ENCODE assay signal across 20 cellular contexts in the genomic region with DNA sequence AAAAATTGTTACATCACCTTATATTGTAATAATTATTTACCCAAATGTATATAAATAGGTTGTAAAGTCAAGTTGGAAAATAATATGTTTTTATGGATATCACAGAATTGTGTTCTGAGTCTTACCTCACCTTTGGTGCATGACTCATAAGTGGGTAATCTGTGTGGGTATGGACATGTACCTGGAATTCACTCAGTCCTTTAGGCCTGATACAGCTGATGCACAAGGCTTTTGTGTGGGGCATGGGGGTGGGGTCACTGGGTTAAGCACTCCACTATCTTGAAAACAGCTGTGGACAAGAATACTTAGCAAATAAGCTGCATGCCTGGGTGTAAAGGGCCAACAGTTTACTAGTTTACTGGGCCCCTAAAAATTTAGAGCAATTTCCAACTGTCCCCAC. TPM values are rescaled to one million over a fixed set of nuclear protein-coding genes. Genes with fewer than 3 reads are reported as not detected.
DNase-seq lines count a peak whose midpoint lies in the region; ATAC-seq, FAIRE-seq and TF ChIP-seq lines count a peak whose summit lies in the region.
"Had no signal": no experiment of that assay in that cellular context is flagged by ENCODE, and none has a peak within 500 bp of the region (broad histone marks: within the 10 kb centered on the region; RNA-seq: fewer than 3 reads in every experiment).

No MANE protein-coding gene starts in this region.

- peaks cover 70% of the 10 kb centered on the region for H3K4me1 Mint-ChIP-seq in activated CD8-positive, alpha-beta memory T cell treated with anti-CD3 and anti-CD28 coated beads, Interleukin-2, amount 10 ng/mL, durations not matched to agents 7 days and 5 days
- H3K4me1 Mint-ChIP-seq in activated T-helper 1 cell treated with anti-CD3 and anti-CD28 coated beads, Interleukin-12 subunit alpha, Interleukin-12 subunit beta, Interleukin-2, Interleukin-4 antibody, amounts not matched to agents 30 ng/mL and 10 ng/mL and 1 ng/mL, durations not matched to agents 14 hours and 24 hours and 36 hours (ENCODE audit: low read depth) = peaks cover 36% of the 10 kb centered on the region
- H3K4me1 Mint-ChIP-seq in stimulated activated effector memory CD8-positive, alpha-beta T cell treated with anti-CD3 and anti-CD28 coated beads, Interleukin-12 subunit alpha, Interleukin-12 subunit beta, amount 100 ng/mL, for 72 hours = peaks cover 53% of the 10 kb centered on the region
- H3K4me1 Mint-ChIP-seq: nephron had no signal

- H3K36me3 Mint-ChIP-seq in activated CD8-positive, alpha-beta memory T cell treated with anti-CD3 and anti-CD28 coated beads, Interleukin-2, amount 10 ng/mL, durations not matched to agents 7 days and 5 days = peaks cover 71% of the 10 kb centered on the region
- peaks cover 53% of the 10 kb centered on the region for H3K36me3 Mint-ChIP-seq in activated T-helper 1 cell treated with anti-CD3 and anti-CD28 coated beads, Interleukin-12 subunit alpha, Interleukin-12 subunit beta, Interleukin-2, Interleukin-4 antibody, amounts not matched to agents 30 ng/mL and 10 ng/mL and 1 ng/mL, durations not matched to agents 14 hours and 24 hours and 36 hours (ENCODE audit: low read depth)
- peaks cover 100% of the 10 kb centered on the region for H3K36me3 Mint-ChIP-seq in stimulated activated effector memory CD8-positive, alpha-beta T cell treated with anti-CD3 and anti-CD28 coated beads, Interleukin-12 subunit alpha, Interleukin-12 subunit beta, amount 100 ng/mL, for 72 hours

- H3K9me1 ChIP-seq in keratinocyte (ENCODE audit: control insufficient read depth, extremely low read depth, insufficient read depth, low read length) = no peaks in the 10 kb centered on the region

- H3K27ac ChIP-seq in keratinocyte (ENCODE audit: control insufficient read depth, insufficient read depth, low read length) = peak overlapping the region; percentile 27
- H3K27ac ChIP-seq: prostate gland had no signal

- peak; percentile 89 for FAIRE-seq in keratinocyte (lab: Jason Lieb, UNC)
- FAIRE-seq: endometrium, GM18507, HepG2 had no signal

- H3K79me2 ChIP-seq in keratinocyte (ENCODE audit: control insufficient read depth, insufficient read depth, low read length) = no peaks in the 10 kb centered on the region

- H3K9ac ChIP-seq in keratinocyte (ENCODE audit: control insufficient read depth, extremely low read depth, insufficient read depth, low read length) = no peak overlapping the region

- TF ChIP-seq CTCF in keratinocyte (optimal IDR thresholded peaks at IDR 0.05 in 1 of 3, IDR thresholded peaks at IDR 0.05 in 1 of 3, conservative IDR thresholded peaks at IDR 0.05 in 1 of 3; ENCODE audit: extremely low read depth in 1 of 3, insufficient read depth in 2 of 3, low read length in 3 of 3) = no peak

- H4K20me1 ChIP-seq in keratinocyte (ENCODE audit: control insufficient read depth, extremely low read depth, insufficient read depth, low read length) = no peaks in the 10 kb centered on the region

- no peaks in the 10 kb centered on the region for H3K27me3 ChIP-seq in keratinocyte (ENCODE audit: control insufficient read depth, extremely low read depth, insufficient read depth, low read length)
- H3K27me3 ChIP-seq: upper lobe of left lung had no signal

- peak overlapping the region; percentile 42 for H3K4me2 ChIP-seq in keratinocyte (ENCODE audit: control insufficient read depth, extremely low read depth, insufficient read depth, low read depth, low read length)

- H3K27me3 Mint-ChIP-seq in activated CD8-positive, alpha-beta memory T cell treated with anti-CD3 and anti-CD28 coated beads, Interleukin-2, amount 10 ng/mL, durations not matched to agents 7 days and 5 days = no peaks in the 10 kb centered on the region
- H3K27me3 Mint-ChIP-seq in activated T-helper 1 cell treated with anti-CD3 and anti-CD28 coated beads, Interleukin-12 subunit alpha, Interleukin-12 subunit beta, Interleukin-2, Interleukin-4 antibody, amounts not matched to agents 30 ng/mL and 10 ng/mL and 1 ng/mL, durations not matched to agents 14 hours and 24 hours and 36 hours (ENCODE audit: insufficient read depth) = no peaks in the 10 kb centered on the region

- no peak for DNase-seq in activated CD8-positive, alpha-beta memory T cell treated with anti-CD3 and anti-CD28 coated beads, Interleukin-2, amount 10 ng/mL, durations not matched to agents 7 days and 5 days
- DNase-seq in activated CD8-positive, alpha-beta memory T cell treated with anti-CD3 and anti-CD28 coated beads, Interleukin-2, amount 50 U/mL, for 4 hours = no peak
- no peak for DNase-seq in activated T-helper 1 cell treated with anti-CD3 and anti-CD28 coated beads, Interleukin-12 subunit alpha, Interleukin-12 subunit beta, Interleukin-2, Interleukin-4 antibody, amounts not matched to agents 30 ng/mL and 10 ng/mL and 1 ng/mL, durations not matched to agents 14 hours and 24 hours and 36 hours (ENCODE audit: low spot score)
- DNase-seq in keratinocyte (ENCODE audit: low read depth, low spot score) = peak; percentile 73
- no peak for DNase-seq in stimulated activated effector memory CD8-positive, alpha-beta T cell treated with anti-CD3 and anti-CD28 coated beads, Interleukin-12 subunit alpha, Interleukin-12 subunit beta, amount 100 ng/mL, for 72 hours (ENCODE audit: low spot score in 2 of 2)
- no peak for DNase-seq in activated CD4-positive, alpha-beta T cell treated with anti-CD3 and anti-CD28 coated beads, Interleukin-2, amount 50 U/mL, for 1 hour
- DNase-seq: activated CD4-positive, CD25-positive, alpha-beta regulatory T cell; amniotic stem cell; foreskin melanocyte; stimulated activated CD4-positive, alpha-beta T cell treated with anti-CD3 and anti-CD28 coated beads, Interleukin-12 subunit alpha, Interleukin-12 subunit beta, amount 100 ng/mL, for 4 hours; stimulated activated naive CD4-positive, alpha-beta T cell treated with Interleukin-2 at 50 U/mL for 16 hours; T-helper 1 cell; upper lobe of left lung had no signal

- dilution Hi-C loops in keratinocyte (cut with MboI; ENCODE audit: extremely low pct_ligation_motif_present, low sequenced_read_pairs) = no loop called here

- H3K4me3 ChIP-seq in keratinocyte (ENCODE audit: control insufficient read depth in 2 of 3, extremely low read depth in 1 of 3, insufficient read depth in 2 of 3, low read depth in 1 of 3, low read length in 3 of 3) = no peak overlapping the region
- H3K4me3 ChIP-seq: prostate gland, upper lobe of left lung had no signal

- H2AFZ ChIP-seq in keratinocyte (ENCODE audit: control insufficient read depth, low read length) = no peak overlapping the region

- intact Hi-C loops in activated T-helper 1 cell treated with anti-CD3 and anti-CD28 coated beads, Interleukin-12 subunit alpha, Interleukin-12 subunit beta, Interleukin-2, Interleukin-4 antibody, amounts not matched to agents 30 ng/mL and 10 ng/mL and 1 ng/mL, durations not matched to agents 14 hours and 24 hours and 36 hours (cut with micrococcal nuclease) = loop anchor here (2.0 kb wide), 1 partner anchor 194 kb away; no protein-coding TSS in a partner anchor

- H3K4me3 Mint-ChIP-seq in activated CD8-positive, alpha-beta memory T cell treated with anti-CD3 and anti-CD28 coated beads, Interleukin-2, amount 10 ng/mL, durations not matched to agents 7 days and 5 days = no peak overlapping the region
- no peak overlapping the region for H3K4me3 Mint-ChIP-seq in activated T-helper 1 cell treated with anti-CD3 and anti-CD28 coated beads, Interleukin-12 subunit alpha, Interleukin-12 subunit beta, Interleukin-2, Interleukin-4 antibody, amounts not matched to agents 30 ng/mL and 10 ng/mL and 1 ng/mL, durations not matched to agents 14 hours and 24 hours and 36 hours
- H3K4me3 Mint-ChIP-seq in stimulated activated effector memory CD8-positive, alpha-beta T cell treated with anti-CD3 and anti-CD28 coated beads, Interleukin-12 subunit alpha, Interleukin-12 subunit beta, amount 100 ng/mL, for 72 hours = no peak overlapping the region
- H3K4me3 Mint-ChIP-seq: nephron had no signal

- peak overlapping the region; percentile 21 for H3K27ac Mint-ChIP-seq in activated CD8-positive, alpha-beta memory T cell treated with anti-CD3 and anti-CD28 coated beads, Interleukin-2, amount 10 ng/mL, durations not matched to agents 7 days and 5 days
- H3K27ac Mint-ChIP-seq in activated T-helper 1 cell treated with anti-CD3 and anti-CD28 coated beads, Interleukin-12 subunit alpha, Interleukin-12 subunit beta, Interleukin-2, Interleukin-4 antibody, amounts not matched to agents 30 ng/mL and 10 ng/mL and 1 ng/mL, durations not matched to agents 14 hours and 24 hours and 36 hours = peak overlapping the region; percentile 32
- peak overlapping the region; percentile 1 for H3K27ac Mint-ChIP-seq in stimulated activated effector memory CD8-positive, alpha-beta T cell treated with anti-CD3 and anti-CD28 coated beads, Interleukin-12 subunit alpha, Interleukin-12 subunit beta, amount 100 ng/mL, for 72 hours
- H3K27ac Mint-ChIP-seq: nephron had no signal

- no peaks in the 10 kb centered on the region for H3K9me3 ChIP-seq in keratinocyte (ENCODE audit: control insufficient read depth, low read depth, low read length)
- H3K9me3 ChIP-seq: prostate gland, upper lobe of left lung had no signal

- peaks cover 13% of the 10 kb centered on the region for H3K4me1 ChIP-seq in keratinocyte (ENCODE audit: control insufficient read depth, extremely low read depth, insufficient read depth, low read length)
- H3K4me1 ChIP-seq: prostate gland had no signal

- peaks cover 5 to 11% of the 10 kb centered on the region in 2 experiments for H3K36me3 ChIP-seq in keratinocyte (ENCODE audit: control insufficient read depth in 2 of 2, extremely low read depth in 1 of 2, insufficient read depth in 2 of 2, low read length in 2 of 2)

- CTCF ChIA-PET in activated CD8-positive, alpha-beta memory T cell treated with anti-CD3 and anti-CD28 coated beads, Interleukin-2, amount 10 ng/mL, durations not matched to agents 7 days and 5 days (lab: Charles Lee) = interaction anchor here (0.5 to 2.2 kb wide), 6 partner anchors 10 to 197 kb away, joined by 3 to 7 read pairs (median 6); no protein-coding TSS in a partner anchor

- H3K9me3 Mint-ChIP-seq in activated CD8-positive, alpha-beta memory T cell treated with anti-CD3 and anti-CD28 coated beads, Interleukin-2, amount 10 ng/mL, durations not matched to agents 7 days and 5 days (ENCODE audit: low read depth) = no peaks in the 10 kb centered on the region
- no peaks in the 10 kb centered on the region for H3K9me3 Mint-ChIP-seq in activated T-helper 1 cell treated with anti-CD3 and anti-CD28 coated beads, Interleukin-12 subunit alpha, Interleukin-12 subunit beta, Interleukin-2, Interleukin-4 antibody, amounts not matched to agents 30 ng/mL and 10 ng/mL and 1 ng/mL, durations not matched to agents 14 hours and 24 hours and 36 hours
- H3K9me3 Mint-ChIP-seq in stimulated activated effector memory CD8-positive, alpha-beta T cell treated with anti-CD3 and anti-CD28 coated beads, Interleukin-12 subunit alpha, Interleukin-12 subunit beta, amount 100 ng/mL, for 72 hours = no peaks in the 10 kb centered on the region
- H3K9me3 Mint-ChIP-seq: nephron had no signal

- peak; percentile 65 for ATAC-seq in activated CD8-positive, alpha-beta memory T cell treated with anti-CD3 and anti-CD28 coated beads, Interleukin-2, amount 10 ng/mL, durations not matched to agents 7 days and 5 days
- ATAC-seq in stimulated activated effector memory CD8-positive, alpha-beta T cell treated with anti-CD3 and anti-CD28 coated beads, Interleukin-12 subunit alpha, Interleukin-12 subunit beta, amount 100 ng/mL, for 72 hours = peak; percentile 60
- ATAC-seq in activated CD4-positive, CD25-positive, alpha-beta regulatory T cell treated with anti-CD3 and anti-CD28 coated beads, Interleukin-2, amount 50 U/mL, for 24 hours = no peak
- ATAC-seq in HG03039 (IDR thresholded peaks at IDR 0.05; ENCODE audit: unreplicated experiment) = no peak
- ATAC-seq: HepG2 had no signal

RNA-seq across cellular contexts. Expression of a gene that starts 34.4 kb away (rescaled TPM):
- 1 to 10 TPM; 1.7 to 1.9 TPM for total RNA-seq in activated CD8-positive, alpha-beta memory T cell treated with anti-CD3 and anti-CD28 coated beads, Interleukin-2, amount 10 ng/mL, durations not matched to agents 7 days and 5 days
- 1.3 and 1.7 TPM in 2 replicates for total RNA-seq in activated T-helper 1 cell treated with anti-CD3 and anti-CD28 coated beads, Interleukin-12 subunit alpha, Interleukin-12 subunit beta, Interleukin-2, Interleukin-4 antibody, amounts not matched to agents 30 ng/mL and 10 ng/mL and 1 ng/mL, durations not matched to agents 14 hours and 24 hours and 36 hours
- polyA plus RNA-seq in keratinocyte = 1.8 to 2.8 TPM (median 2.7 TPM) in 3 replicates
- 1.2 TPM for polyA plus RNA-seq in keratinocyte (2011; ENCODE audit: low read depth)
- 1.7 and 2.0 TPM in 2 replicates for polyA plus RNA-seq in keratinocyte (2011; cell fraction: cytosol; rRNA removed)
- polyA plus RNA-seq in keratinocyte (2011; cell fraction: nucleus; rRNA removed) = 4.0 and 5.1 TPM in 2 replicates
- 1.8 and 2.2 TPM in 2 replicates for polyA plus RNA-seq in keratinocyte (2012; ENCODE audit: low replicate concordance)
- 0.93 to 6.4 TPM in 2 of 3 replicates, not detected in the other for polyA minus RNA-seq in keratinocyte
- polyA minus RNA-seq in keratinocyte (2011; cell fraction: cytosol; rRNA and poly(A)+ RNA removed) = 1.9 TPM
- 1.8 and 3.2 TPM in 2 replicates for polyA minus RNA-seq in keratinocyte (2011; cell fraction: nucleus; rRNA and poly(A)+ RNA removed)

RNA-seq across cellular contexts. Expression of a gene that starts 50.9 kb away (rescaled TPM):
- total RNA-seq in activated CD8-positive, alpha-beta memory T cell treated with anti-CD3 and anti-CD28 coated beads, Interleukin-2, amount 10 ng/mL, durations not matched to agents 7 days and 5 days = 10 to 100 TPM; 14.1 to 17.9 TPM
- 21.5 and 25.2 TPM in 2 replicates for total RNA-seq in activated T-helper 1 cell treated with anti-CD3 and anti-CD28 coated beads, Interleukin-12 subunit alpha, Interleukin-12 subunit beta, Interleukin-2, Interleukin-4 antibody, amounts not matched to agents 30 ng/mL and 10 ng/mL and 1 ng/mL, durations not matched to agents 14 hours and 24 hours and 36 hours
- 9.6 to 14.8 TPM (median 11.6 TPM) in 3 replicates for polyA plus RNA-seq in keratinocyte
- 5.7 TPM for polyA plus RNA-seq in keratinocyte (2011; ENCODE audit: low read depth)
- polyA plus RNA-seq in keratinocyte (2011; cell fraction: cytosol; rRNA removed) = 6.6 and 13.6 TPM in 2 replicates
- polyA plus RNA-seq in keratinocyte (2011; cell fraction: nucleus; rRNA removed) = 12.8 and 17.8 TPM in 2 replicates
- polyA plus RNA-seq in keratinocyte (2012; ENCODE audit: low replicate concordance) = 6.2 and 10.7 TPM in 2 replicates
- polyA minus RNA-seq in keratinocyte = 3.6 to 15.5 TPM (median 9.4 TPM) in 3 replicates
- polyA minus RNA-seq in keratinocyte (2011; cell fraction: cytosol; rRNA and poly(A)+ RNA removed) = 11.5 TPM
- polyA minus RNA-seq in keratinocyte (2011; cell fraction: nucleus; rRNA and poly(A)+ RNA removed) = 10.6 and 13.3 TPM in 2 replicates

Comparison
In these comparisons a context has a peak if more than half of its experiments do, and no peak if none do; other contexts are left out.
1. ATAC-seq: peak in activated CD8-positive, alpha-beta memory T cell treated with anti-CD3 and anti-CD28 coated beads, Interleukin-2, amount 10 ng/mL, durations not matched to agents 7 days and 5 days (single experiment) and stimulated activated effector memory CD8-positive, alpha-beta T cell treated with anti-CD3 and anti-CD28 coated beads, Interleukin-12 subunit alpha, Interleukin-12 subunit beta, amount 100 ng/mL, for 72 hours (single experiment); none in activated CD4-positive, CD25-positive, alpha-beta regulatory T cell treated with anti-CD3 and anti-CD28 coated beads, Interleukin-2, amount 50 U/mL, for 24 hours (0 of 2) and HG03039 (single experiment).
2. Peak in every context shown above with its lines, with median percentiles within 50 percentile points of each other: H3K27ac Mint-ChIP-seq.